Comparison of ENCODE assay signal across 20 cellular contexts in the genomic region with DNA sequence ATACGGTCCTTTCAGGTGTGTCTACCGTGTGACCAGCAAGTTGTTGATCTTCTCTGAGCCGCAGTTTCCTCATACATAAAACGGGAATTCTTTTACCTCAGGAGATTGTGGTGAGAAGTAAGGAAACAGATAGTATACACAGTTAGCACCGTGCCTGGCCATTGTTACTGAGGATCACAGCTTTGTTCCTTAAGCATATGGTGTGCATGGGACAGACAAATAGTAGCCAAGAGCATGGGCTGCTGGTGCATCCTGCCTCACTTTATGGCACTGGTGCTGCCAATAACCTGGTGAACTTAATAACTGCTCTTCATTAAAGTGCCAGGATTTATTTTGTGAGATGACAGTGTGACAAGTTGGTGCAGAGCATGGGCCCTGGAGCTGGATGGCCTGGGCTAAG.
"Had no signal": no experiment of that assay in that cellular context is flagged by ENCODE, and none has a peak within 500 bp of the region (broad histone marks: within the 10 kb centered on the region; RNA-seq: fewer than 3 reads in every experiment).

No MANE protein-coding gene starts in this region.

- H3K9me3 ChIP-seq: left lung, lower lobe of right lung, thoracic aorta had no signal

- H3K4me3 ChIP-seq: left lung, lower lobe of right lung had no signal

- H3K4me1 Mint-ChIP-seq: natural killer cell had no signal

- H3K27me3 ChIP-seq: brain microvascular endothelial cell had no signal

- H3K36me3 ChIP-seq: brain microvascular endothelial cell, left lung, lower lobe of right lung, thoracic aorta had no signal

- H3K36me3 Mint-ChIP-seq: activated CD4-positive, alpha-beta memory T cell treated with anti-CD3 and anti-CD28 coated beads for 36 hours; activated naive CD4-positive, alpha-beta T cell treated with anti-CD3 and anti-CD28 coated beads, Interleukin-2, amount 10 ng/mL, durations not matched to agents 7 days and 5 days; activated naive CD8-positive, alpha-beta T cell treated with anti-CD3 and anti-CD28 coated beads, Interleukin-2, amount 10 ng/mL, durations not matched to agents 7 days and 5 days; natural killer cell had no signal

- ATAC-seq: stimulated activated naive CD8-positive, alpha-beta T cell treated with anti-CD3 and anti-CD28 coated beads, Interleukin-15, Interleukin-2, amounts not matched to agents 100 U/mL and 50 U/mL, for 24 hours had no signal

- H3K9me3 Mint-ChIP-seq: activated CD4-positive, alpha-beta memory T cell treated with anti-CD3 and anti-CD28 coated beads for 36 hours; activated naive CD4-positive, alpha-beta T cell treated with anti-CD3 and anti-CD28 coated beads, Interleukin-2, amount 10 ng/mL, durations not matched to agents 7 days and 5 days; activated naive CD8-positive, alpha-beta T cell treated with anti-CD3 and anti-CD28 coated beads, Interleukin-2, amount 10 ng/mL, durations not matched to agents 7 days and 5 days; activated T-cell treated with anti-CD3 and anti-CD28 coated beads, Interleukin-2, amount 50 U/mL, for 24 hours; dendritic cell treated with granulocyte-macrophage colony-stimulating factor and Interleukin-4, amounts not matched to agents 40 ng/mL and 50 ng/mL, for 4 days; natural killer cell; T-helper 1 cell treated with Interleukin-12 subunit alpha and Interleukin-12 subunit beta and Interleukin-4 antibody, amounts not matched to agents 30 μg/mL and 1 μg/mL, for 36 hours had no signal

- H3K27ac Mint-ChIP-seq: activated CD4-positive, alpha-beta memory T cell treated with anti-CD3 and anti-CD28 coated beads for 36 hours; activated naive CD4-positive, alpha-beta T cell treated with anti-CD3 and anti-CD28 coated beads, Interleukin-2, amount 10 ng/mL, durations not matched to agents 7 days and 5 days; activated naive CD8-positive, alpha-beta T cell treated with anti-CD3 and anti-CD28 coated beads, Interleukin-2, amount 10 ng/mL, durations not matched to agents 7 days and 5 days; activated T-cell treated with anti-CD3 and anti-CD28 coated beads, Interleukin-2, amount 50 U/mL, for 24 hours; dendritic cell treated with granulocyte-macrophage colony-stimulating factor and Interleukin-4, amounts not matched to agents 40 ng/mL and 50 ng/mL, for 4 days; natural killer cell; T-helper 1 cell treated with Interleukin-12 subunit alpha and Interleukin-12 subunit beta and Interleukin-4 antibody, amounts not matched to agents 30 μg/mL and 1 μg/mL, for 36 hours had no signal

- H3K27ac ChIP-seq: brain microvascular endothelial cell, left lung, lower lobe of right lung, thoracic aorta, VCaP had no signal

- H3K4me3 Mint-ChIP-seq: activated CD4-positive, alpha-beta memory T cell treated with anti-CD3 and anti-CD28 coated beads for 36 hours; activated naive CD4-positive, alpha-beta T cell treated with anti-CD3 and anti-CD28 coated beads, Interleukin-2, amount 10 ng/mL, durations not matched to agents 7 days and 5 days; activated naive CD8-positive, alpha-beta T cell treated with anti-CD3 and anti-CD28 coated beads, Interleukin-2, amount 10 ng/mL, durations not matched to agents 7 days and 5 days; activated T-cell treated with anti-CD3 and anti-CD28 coated beads, Interleukin-2, amount 50 U/mL, for 24 hours; dendritic cell treated with granulocyte-macrophage colony-stimulating factor and Interleukin-4, amounts not matched to agents 40 ng/mL and 50 ng/mL, for 4 days; natural killer cell; T-helper 1 cell treated with Interleukin-12 subunit alpha and Interleukin-12 subunit beta and Interleukin-4 antibody, amounts not matched to agents 30 μg/mL and 1 μg/mL, for 36 hours had no signal

- H3K27me3 Mint-ChIP-seq: activated CD4-positive, alpha-beta memory T cell treated with anti-CD3 and anti-CD28 coated beads for 36 hours; activated T-cell treated with anti-CD3 and anti-CD28 coated beads, Interleukin-2, amount 50 U/mL, for 24 hours; dendritic cell treated with granulocyte-macrophage colony-stimulating factor and Interleukin-4, amounts not matched to agents 40 ng/mL and 50 ng/mL, for 4 days had no signal

- DNase-seq: activated CD4-positive, alpha-beta memory T cell treated with anti-CD3 and anti-CD28 coated beads for 36 hours; activated CD4-positive, alpha-beta T cell treated with anti-CD3 and anti-CD28 coated beads for 4 hours; activated CD8-positive, alpha-beta memory T cell treated with anti-CD3 and anti-CD28 coated beads, Interleukin-2, amount 50 U/mL, for 48 hours; activated gamma-delta T cell; activated naive CD4-positive, alpha-beta T cell treated with anti-CD3 and anti-CD28 coated beads, Interleukin-2, amount 10 ng/mL, durations not matched to agents 7 days and 5 days; activated naive CD8-positive, alpha-beta T cell treated with anti-CD3 and anti-CD28 coated beads, Interleukin-2, amount 10 ng/mL, durations not matched to agents 7 days and 5 days; activated T-cell treated with anti-CD3 and anti-CD28 coated beads, Interleukin-2, amount 50 U/mL, for 24 hours; brain microvascular endothelial cell; effector CD4-positive, alpha-beta T cell; left lung; lower lobe of right lung; natural killer cell; stimulated activated CD4-positive, alpha-beta T cell treated with anti-CD3 and anti-CD28 coated beads, Interleukin-12 subunit alpha, Interleukin-12 subunit beta, amount 100 ng/mL, for 4 hours; stimulated activated CD4-positive, alpha-beta T cell treated with anti-CD3 and anti-CD28 coated beads, Interleukin-4, amount 100 ng/mL, for 1 hour; stimulated activated naive CD8-positive, alpha-beta T cell treated with anti-CD3 and anti-CD28 coated beads, Interleukin-15, Interleukin-2, amounts not matched to agents 100 U/mL and 50 U/mL, for 24 hours; T-helper 9 cell had no signal
